Comparison of ENCODE assay signal across 9 cellular contexts in genomic region chr9:112921549-112921948, GRCh38. TPM values are rescaled to one million over a fixed set of nuclear protein-coding genes. Genes with fewer than 3 reads are reported as not detected.
A peak's percentile ranks its signal among the peaks of the same experiment; 100 is the strongest.
DNase-seq lines count a peak whose midpoint lies in the region; ATAC-seq, FAIRE-seq and TF ChIP-seq lines count a peak whose summit lies in the region.
"Had no signal": no experiment of that assay in that cellular context is flagged by ENCODE, and none has a peak within 500 bp of the region (broad histone marks: within the 10 kb centered on the region; RNA-seq: fewer than 3 reads in every experiment).

No MANE protein-coding gene starts in this region.

- no peaks in the 10 kb centered on the region for H3K36me3 ChIP-seq in endodermal cell (ENCODE audit: control insufficient read depth, insufficient read depth, low read length)
- H3K36me3 ChIP-seq in psoas muscle (ENCODE audit: insufficient read depth in 1 of 2, low read depth in 1 of 2) = no peaks in the 10 kb centered on the region

- no peak overlapping the region for H3K4me3 Mint-ChIP-seq in endodermal cell
- no peak overlapping the region for H3K4me3 Mint-ChIP-seq in activated CD4-positive, alpha-beta T cell treated with anti-CD3 and anti-CD28 coated beads, Interleukin-2, amount 10 ng/mL, durations not matched to agents 7 days and 5 days

- 26 to 30% methylated on average over 3 of the region's 3 CpGs for WGBS in endodermal cell (ENCODE audit: insufficient coverage in 1 of 2, insufficient read length in 1 of 2), 2 experiments
- 27 to 32% (median 30%) methylated on average over 3 of the region's 3 CpGs for WGBS in psoas muscle, 3 donors

- no peak overlapping the region for H3K27ac Mint-ChIP-seq in endodermal cell
- no peak overlapping the region for H3K27ac Mint-ChIP-seq in activated CD4-positive, alpha-beta T cell treated with anti-CD3 and anti-CD28 coated beads, Interleukin-2, amount 10 ng/mL, durations not matched to agents 7 days and 5 days

- TF ChIP-seq CTCF in endodermal cell (conservative IDR thresholded peaks at IDR 0.05) (peak; percentile 81), psoas muscle (IDR thresholded peaks at IDR 0.05) (peak; percentile 20)

- no peaks in the 10 kb centered on the region for H3K36me3 Mint-ChIP-seq in endodermal cell (ENCODE audit: low read depth)
- H3K36me3 Mint-ChIP-seq in activated CD4-positive, alpha-beta T cell treated with anti-CD3 and anti-CD28 coated beads, Interleukin-2, amount 10 ng/mL, durations not matched to agents 7 days and 5 days (ENCODE audit: low read depth) = no peaks in the 10 kb centered on the region

- FAIRE-seq in GM19239 (lab: Jason Lieb, UNC) = peak; percentile 53

- peaks cover 93% of the 10 kb centered on the region for H3K27me3 Mint-ChIP-seq in endodermal cell (ENCODE audit: insufficient read depth)
- H3K27me3 Mint-ChIP-seq in activated CD4-positive, alpha-beta T cell treated with anti-CD3 and anti-CD28 coated beads, Interleukin-2, amount 10 ng/mL, durations not matched to agents 7 days and 5 days = peaks cover 28% of the 10 kb centered on the region

- H3K9me3 Mint-ChIP-seq in endodermal cell = no peaks in the 10 kb centered on the region
- no peaks in the 10 kb centered on the region for H3K9me3 Mint-ChIP-seq in activated CD4-positive, alpha-beta T cell treated with anti-CD3 and anti-CD28 coated beads, Interleukin-2, amount 10 ng/mL, durations not matched to agents 7 days and 5 days

- ATAC-seq in psoas muscle (no peak), HG02571 (IDR thresholded peaks at IDR 0.05; ENCODE audit: unreplicated experiment) (no peak), GM18907 (IDR thresholded peaks at IDR 0.05; ENCODE audit: unreplicated experiment) (no peak)

- no peaks in the 10 kb centered on the region for H3K9me3 ChIP-seq in endodermal cell (ENCODE audit: control insufficient read depth, low read length)
- no peaks in the 10 kb centered on the region for H3K9me3 ChIP-seq in psoas muscle

- CTCF ChIA-PET in activated CD4-positive, alpha-beta T cell treated with anti-CD3 and anti-CD28 coated beads, Interleukin-2, amount 10 ng/mL, durations not matched to agents 7 days and 5 days (lab: Charles Lee) = no interaction called here

- POLR2A ChIA-PET in activated CD4-positive, alpha-beta T cell treated with anti-CD3 and anti-CD28 coated beads, Interleukin-2, amount 10 ng/mL, durations not matched to agents 7 days and 5 days (lab: Charles Lee) = no interaction called here

- no peak overlapping the region for H3K4me3 ChIP-seq in endodermal cell (ENCODE audit: low read length)
- H3K4me3 ChIP-seq in psoas muscle = no peak overlapping the region
- H3K4me3 ChIP-seq: lung had no signal

- no peak overlapping the region for H3K9ac ChIP-seq in endodermal cell (ENCODE audit: extremely low read depth, low read length, poor library complexity, severe bottlenecking)

- H3K27me3 ChIP-seq in endodermal cell (ENCODE audit: control insufficient read depth, insufficient read depth, low read length, poor library complexity, severe bottlenecking) (peaks cover 89% of the 10 kb centered on the region), psoas muscle (ENCODE audit: insufficient read depth in 3 of 3, low read length in 2 of 3) (peaks cover 0 to 6% (median 0%) of the 10 kb centered on the region in 3 donors)

- H3K27ac ChIP-seq in endodermal cell (ENCODE audit: low read depth, low read length) = no peak overlapping the region
- no peak overlapping the region for H3K27ac ChIP-seq in psoas muscle

- peaks cover 8% of the 10 kb centered on the region for H3K4me1 Mint-ChIP-seq in endodermal cell
- H3K4me1 Mint-ChIP-seq in activated CD4-positive, alpha-beta T cell treated with anti-CD3 and anti-CD28 coated beads, Interleukin-2, amount 10 ng/mL, durations not matched to agents 7 days and 5 days = no peaks in the 10 kb centered on the region

- DNase-seq in CD1c-positive myeloid dendritic cell (ENCODE audit: extremely low spot score) (peak; percentile 54), GM19239 (ENCODE audit: insufficient read length, low spot score) (no peak), NCI-H82 treated with DMSO at 0.1 percent for 48 hours (lab: John Stamatoyannopoulos, UW; ENCODE audit: unreplicated experiment) (peak; percentile 2), endodermal cell (peak; percentile 61), psoas muscle (no peak)
- no peak for DNase-seq in activated CD4-positive, alpha-beta T cell treated with anti-CD3 and anti-CD28 coated beads, Interleukin-2, amount 10 ng/mL, durations not matched to agents 7 days and 5 days

- intact Hi-C loops in psoas muscle (cut with DNase I) = loop anchor here (5.0 to 10.0 kb wide), 2 partner anchors 183 to 191 kb away; no protein-coding TSS in a partner anchor

- no peaks in the 10 kb centered on the region for H3K4me1 ChIP-seq in endodermal cell (ENCODE audit: control insufficient read depth, insufficient read depth, low read length)
- H3K4me1 ChIP-seq in psoas muscle = no peaks in the 10 kb centered on the region

RNA-seq across cellular contexts. Expression of gene SLC46A2, which starts 30.9 kb away (rescaled TPM):
- total RNA-seq in endodermal cell = not detected
- not detected for polyA plus RNA-seq in endodermal cell (2013, experiment 1 of 2)
- polyA plus RNA-seq in endodermal cell (2013, experiment 2 of 2) = not detected
- total RNA-seq in psoas muscle = not detected
- under 1 TPM in 1 of 3 donors, not detected in 2; 0.01 TPM for polyA plus RNA-seq in psoas muscle
- total RNA-seq in activated CD4-positive, alpha-beta T cell treated with anti-CD3 and anti-CD28 coated beads, Interleukin-2, amount 10 ng/mL, durations not matched to agents 7 days and 5 days = not detected

Comparison
In these comparisons a context has a peak if more than half of its experiments do, and no peak if none do; other contexts are left out.
1. DNase-seq: peak in CD1c-positive myeloid dendritic cell (single experiment), NCI-H82 treated with DMSO at 0.1 percent for 48 hours (single experiment) and endodermal cell (single experiment); none in GM19239 (single experiment), psoas muscle (0 of 2) and activated CD4-positive, alpha-beta T cell treated with anti-CD3 and anti-CD28 coated beads, Interleukin-2, amount 10 ng/mL, durations not matched to agents 7 days and 5 days (single experiment).